Comparison of ENCODE assay signal across 1 cellular context in genomic region chr3:42118762-42119361, GRCh38.
TF ChIP-seq lines count a peak whose summit lies in the region.

No MANE protein-coding gene starts in this region.

TF ChIP-seq in HCT116, 20 proteins besides CTCF, POLR2A, EP300 and RAD21 (continued from another document):
- TF ChIP-seq, protein P1, sequence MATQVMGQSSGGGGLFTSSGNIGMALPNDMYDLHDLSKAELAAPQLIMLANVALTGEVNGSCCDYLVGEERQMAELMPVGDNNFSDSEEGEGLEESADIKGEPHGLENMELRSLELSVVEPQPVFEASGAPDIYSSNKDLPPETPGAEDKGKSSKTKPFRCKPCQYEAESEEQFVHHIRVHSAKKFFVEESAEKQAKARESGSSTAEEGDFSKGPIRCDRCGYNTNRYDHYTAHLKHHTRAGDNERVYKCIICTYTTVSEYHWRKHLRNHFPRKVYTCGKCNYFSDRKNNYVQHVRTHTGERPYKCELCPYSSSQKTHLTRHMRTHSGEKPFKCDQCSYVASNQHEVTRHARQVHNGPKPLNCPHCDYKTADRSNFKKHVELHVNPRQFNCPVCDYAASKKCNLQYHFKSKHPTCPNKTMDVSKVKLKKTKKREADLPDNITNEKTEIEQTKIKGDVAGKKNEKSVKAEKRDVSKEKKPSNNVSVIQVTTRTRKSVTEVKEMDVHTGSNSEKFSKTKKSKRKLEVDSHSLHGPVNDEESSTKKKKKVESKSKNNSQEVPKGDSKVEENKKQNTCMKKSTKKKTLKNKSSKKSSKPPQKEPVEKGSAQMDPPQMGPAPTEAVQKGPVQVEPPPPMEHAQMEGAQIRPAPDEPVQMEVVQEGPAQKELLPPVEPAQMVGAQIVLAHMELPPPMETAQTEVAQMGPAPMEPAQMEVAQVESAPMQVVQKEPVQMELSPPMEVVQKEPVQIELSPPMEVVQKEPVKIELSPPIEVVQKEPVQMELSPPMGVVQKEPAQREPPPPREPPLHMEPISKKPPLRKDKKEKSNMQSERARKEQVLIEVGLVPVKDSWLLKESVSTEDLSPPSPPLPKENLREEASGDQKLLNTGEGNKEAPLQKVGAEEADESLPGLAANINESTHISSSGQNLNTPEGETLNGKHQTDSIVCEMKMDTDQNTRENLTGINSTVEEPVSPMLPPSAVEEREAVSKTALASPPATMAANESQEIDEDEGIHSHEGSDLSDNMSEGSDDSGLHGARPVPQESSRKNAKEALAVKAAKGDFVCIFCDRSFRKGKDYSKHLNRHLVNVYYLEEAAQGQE (IDR thresholded peaks at IDR 0.05; ENCODE audit: low read depth): no peak
- TF ChIP-seq CBX3 (IDR thresholded peaks at IDR 0.05; ENCODE audit: low read depth) (no peak), SP1 (IDR thresholded peaks at IDR 0.05; ENCODE audit: low read depth) (no peak), JUND (IDR thresholded peaks at IDR 0.05) (no peak), FOSL1 (IDR thresholded peaks at IDR 0.05; ENCODE audit: low read depth) (no peak), YY1 (IDR thresholded peaks at IDR 0.05; ENCODE audit: extremely low read depth, insufficient replicate concordance, low read depth, low read length) (no peak), ZNF274 (IDR thresholded peaks at IDR 0.05; ENCODE audit: low read depth, low read length) (no peak), POLR2AphosphoS5 (IDR thresholded peaks at IDR 0.05; ENCODE audit: low read depth, low read length) (no peak), EZH2phosphoT487 (IDR thresholded peaks at IDR 0.05; ENCODE audit: borderline replicate concordance) (no peak), EZH2 (IDR thresholded peaks at IDR 0.05) (no peak), SRF (IDR thresholded peaks at IDR 0.05; ENCODE audit: low read depth) (no peak)
